Comparison of ENCODE assay signal across 11 cellular contexts in genomic region chr1:167683641-167684502, GRCh38. TPM values are rescaled to one million over a fixed set of nuclear protein-coding genes. Genes with fewer than 3 reads are reported as not detected.
A peak's percentile ranks its signal among the peaks of the same experiment; 100 is the strongest.
DNase-seq lines count a peak whose midpoint lies in the region; ATAC-seq, FAIRE-seq and TF ChIP-seq lines count a peak whose summit lies in the region.
"Had no signal": no experiment of that assay in that cellular context is flagged by ENCODE, and none has a peak within 500 bp of the region (broad histone marks: within the 10 kb centered on the region; RNA-seq: fewer than 3 reads in every experiment).

No MANE protein-coding gene starts in this region.

- peaks cover 0 to 61% (median 57%) of the 10 kb centered on the region in 4 donors for H3K4me1 ChIP-seq in sigmoid colon

- peak overlapping the region; percentile 3 for H3K27ac Mint-ChIP-seq in activated CD4-positive, alpha-beta memory T cell treated with anti-CD3 and anti-CD28 coated beads, Interleukin-2, amount 10 ng/mL, durations not matched to agents 7 days and 5 days
- H3K27ac Mint-ChIP-seq: activated CD4-positive, alpha-beta T cell treated with anti-CD3 and anti-CD28 coated beads, Interleukin-2, amount 10 ng/mL, durations not matched to agents 7 days and 5 days had no signal

- POLR2A ChIA-PET in activated CD4-positive, alpha-beta memory T cell treated with anti-CD3 and anti-CD28 coated beads, Interleukin-2, amount 10 ng/mL, durations not matched to agents 7 days and 5 days (lab: Charles Lee): no interaction called here

- no peak for TF ChIP-seq CTCF in sigmoid colon (IDR thresholded peaks at IDR 0.05)

- no peak for TF ChIP-seq EP300 in sigmoid colon (IDR thresholded peaks at IDR 0.05)

- no peak for ATAC-seq in GM19395 (IDR thresholded peaks at IDR 0.05; ENCODE audit: unreplicated experiment)

- H3K36me3 Mint-ChIP-seq in activated CD4-positive, alpha-beta memory T cell treated with anti-CD3 and anti-CD28 coated beads, Interleukin-2, amount 10 ng/mL, durations not matched to agents 7 days and 5 days (ENCODE audit: low read depth): peaks cover 65% of the 10 kb centered on the region

- no peaks in the 10 kb centered on the region for H3K36me3 ChIP-seq in sigmoid colon

- no peaks in the 10 kb centered on the region for H3K9me3 Mint-ChIP-seq in activated CD4-positive, alpha-beta memory T cell treated with anti-CD3 and anti-CD28 coated beads, Interleukin-2, amount 10 ng/mL, durations not matched to agents 7 days and 5 days
- H3K9me3 Mint-ChIP-seq: activated CD4-positive, alpha-beta T cell treated with anti-CD3 and anti-CD28 coated beads, Interleukin-2, amount 10 ng/mL, durations not matched to agents 7 days and 5 days had no signal

- H3K4me3 Mint-ChIP-seq in activated CD4-positive, alpha-beta memory T cell treated with anti-CD3 and anti-CD28 coated beads, Interleukin-2, amount 10 ng/mL, durations not matched to agents 7 days and 5 days: no peak overlapping the region
- H3K4me3 Mint-ChIP-seq: activated CD4-positive, alpha-beta T cell treated with anti-CD3 and anti-CD28 coated beads, Interleukin-2, amount 10 ng/mL, durations not matched to agents 7 days and 5 days had no signal

- H3K4me3 ChIP-seq in sigmoid colon: no peak overlapping the region

- FAIRE-seq in H54 (lab: Jason Lieb, UNC): no peak

- TF ChIP-seq POLR2A in H54 (IDR thresholded peaks at IDR 0.05; ENCODE audit: low read depth, low read length): no peak
- TF ChIP-seq POLR2A in sigmoid colon (IDR thresholded peaks at IDR 0.05): no peak

- no peaks in the 10 kb centered on the region for H3K27me3 Mint-ChIP-seq in activated CD4-positive, alpha-beta memory T cell treated with anti-CD3 and anti-CD28 coated beads, Interleukin-2, amount 10 ng/mL, durations not matched to agents 7 days and 5 days
- H3K27me3 Mint-ChIP-seq: activated CD4-positive, alpha-beta T cell treated with anti-CD3 and anti-CD28 coated beads, Interleukin-2, amount 10 ng/mL, durations not matched to agents 7 days and 5 days had no signal

- peak overlapping the region; percentile 71 to 83 (median 78) for H3K27ac ChIP-seq in sigmoid colon
- H3K27ac ChIP-seq: epithelial cell of prostate had no signal

- DNase-seq in H54 (ENCODE audit: insufficient read length, low spot score): peak; percentile 62
- DNase-seq in activated CD4-positive, alpha-beta memory T cell treated with anti-CD3 and anti-CD28 coated beads, Interleukin-2, amount 10 ng/mL, durations not matched to agents 7 days and 5 days: no peak
- peak; percentile 23 for DNase-seq in glomerular visceral epithelial cell (ENCODE audit: extremely low spot score)
- peak; percentile 80 for DNase-seq in sigmoid colon
- no peak for DNase-seq in stimulated activated CD4-positive, alpha-beta T cell treated with anti-CD3 and anti-CD28 coated beads, Interleukin-4, amount 100 ng/mL, for 24 hours
- DNase-seq in NCI-H1092 treated with DMSO at 0.1 percent for 48 hours (lab: John Stamatoyannopoulos, UW): no peak
- no peak for DNase-seq in NCI-H187 treated with DMSO at 0.1 percent for 48 hours (lab: John Stamatoyannopoulos, UW)
- DNase-seq: activated CD4-positive, alpha-beta T cell treated with anti-CD3 and anti-CD28 coated beads, Interleukin-2, amount 10 ng/mL, durations not matched to agents 7 days and 5 days; NCI-H2171 had no signal

- CTCF ChIA-PET in activated CD4-positive, alpha-beta memory T cell treated with anti-CD3 and anti-CD28 coated beads, Interleukin-2, amount 10 ng/mL, durations not matched to agents 7 days and 5 days (lab: Charles Lee): no interaction called here

- no peaks in the 10 kb centered on the region for H3K9me3 ChIP-seq in sigmoid colon

- no peaks in the 10 kb centered on the region for H3K27me3 ChIP-seq in sigmoid colon

- intact Hi-C loops in sigmoid colon (cut with DNase I): loop anchor here (2.0 to 10.0 kb wide), 2 partner anchors 31 to 229 kb away; no protein-coding TSS in a partner anchor

- 83 to 85% methylated on average over 15 of the region's 15 CpGs for WGBS in sigmoid colon, 2 donors

- peaks cover 10% of the 10 kb centered on the region for H3K4me1 Mint-ChIP-seq in activated CD4-positive, alpha-beta memory T cell treated with anti-CD3 and anti-CD28 coated beads, Interleukin-2, amount 10 ng/mL, durations not matched to agents 7 days and 5 days

RNA-seq across cellular contexts. Expression of gene MPZL1, which starts 37.9 kb away (rescaled TPM):
- total RNA-seq in activated CD4-positive, alpha-beta memory T cell treated with anti-CD3 and anti-CD28 coated beads, Interleukin-2, amount 10 ng/mL, durations not matched to agents 7 days and 5 days: 10 to 100 TPM; 17.4 to 19.0 TPM
- 10 to 100 TPM; 50.9 to 69.5 (median 58.3) TPM for total RNA-seq in sigmoid colon
- polyA plus RNA-seq in sigmoid colon: 10 to 100 TPM in 2 of 3 donors, 1 to 10 TPM in 1; 8.8 to 66.9 (median 11.4) TPM

RNA-seq across cellular contexts. Expression of gene RCSD1, which starts 53.8 kb away (rescaled TPM):
- total RNA-seq in activated CD4-positive, alpha-beta memory T cell treated with anti-CD3 and anti-CD28 coated beads, Interleukin-2, amount 10 ng/mL, durations not matched to agents 7 days and 5 days: 100 to 1,000 TPM; 155 to 158 TPM
- total RNA-seq in sigmoid colon: 10 to 100 TPM in 1 of 4 donors, 1 to 10 TPM in 3; 8.0 to 19.6 (median 9.6) TPM
- 10 to 100 TPM in 2 of 3 donors, 1 to 10 TPM in 1; 7.8 to 52.9 (median 10.6) TPM for polyA plus RNA-seq in sigmoid colon

Comparison
In these comparisons a context has a peak if more than half of its experiments do, and no peak if none do; other contexts are left out.
1. DNase-seq: peak in H54 (single experiment), glomerular visceral epithelial cell (single experiment) and sigmoid colon (single experiment); none in activated CD4-positive, alpha-beta memory T cell treated with anti-CD3 and anti-CD28 coated beads, Interleukin-2, amount 10 ng/mL, durations not matched to agents 7 days and 5 days (single experiment), stimulated activated CD4-positive, alpha-beta T cell treated with anti-CD3 and anti-CD28 coated beads, Interleukin-4, amount 100 ng/mL, for 24 hours (single experiment), NCI-H1092 treated with DMSO at 0.1 percent for 48 hours (single experiment) and NCI-H187 treated with DMSO at 0.1 percent for 48 hours (single experiment).
2. RNA of gene RCSD1, which starts 53.8 kb away (total RNA-seq): 155 to 158 TPM in activated CD4-positive, alpha-beta memory T cell treated with anti-CD3 and anti-CD28 coated beads, Interleukin-2, amount 10 ng/mL, durations not matched to agents 7 days and 5 days; 8.0 to 19.6 TPM in sigmoid colon; every median in the first group is over 4 times any median in the second.